In genomic region chr18:36327352-36328316, GRCh38 we compare ENCODE assay signal across 18 cellular contexts. TPM values are rescaled to one million over a fixed set of nuclear protein-coding genes. Genes with fewer than 3 reads are reported as not detected.
"Had no signal": no experiment of that assay in that cellular context is flagged by ENCODE, and none has a peak within 500 bp of the region (broad histone marks: within the 10 kb centered on the region; RNA-seq: fewer than 3 reads in every experiment).

No MANE protein-coding gene starts in this region.

- H3K27ac ChIP-seq: left lung, testis, upper lobe of right lung, VCaP had no signal

- H3K4me1 ChIP-seq: left lung, testis, upper lobe of right lung had no signal

- DNase-seq: activated CD4-positive, alpha-beta T cell treated with anti-CD3 and anti-CD28 coated beads for 1 hour; activated CD4-positive, alpha-beta T cell treated with anti-CD3 and anti-CD28 coated beads, Interleukin-2, amount 50 U/mL, for 4 hours; activated naive CD4-positive, alpha-beta T cell; activated T-cell treated with anti-CD3 and anti-CD28 coated beads for 4 hours; anterior cingulate cortex; dermis blood vessel endothelial cell; endodermal cell; hypothalamus; kidney; left lung; natural killer cell; occipital lobe; upper lobe of right lung had no signal

- H3K27me3 ChIP-seq: left lung, testis had no signal

- H3K9me3 Mint-ChIP-seq: endodermal cell; memory B cell; natural killer cell; stimulated activated naive CD8-positive, alpha-beta T cell treated with anti-CD3 and anti-CD28 coated beads, Interleukin-15, Interleukin-2, amounts not matched to agents 100 ng/mL and 50 ng/mL, for 24 hours had no signal

- H3K9me3 ChIP-seq: left lung, testis, upper lobe of right lung had no signal

- FAIRE-seq: kidney had no signal

- H3K36me3 Mint-ChIP-seq: memory B cell, natural killer cell had no signal

- ATAC-seq: left lung, natural killer cell, upper lobe of right lung had no signal

- H3K4me3 ChIP-seq: left lung, testis, upper lobe of right lung had no signal

- H3K36me3 ChIP-seq: left lung, upper lobe of right lung had no signal

- H3K27ac Mint-ChIP-seq: endodermal cell; memory B cell; natural killer cell; stimulated activated naive CD8-positive, alpha-beta T cell treated with anti-CD3 and anti-CD28 coated beads, Interleukin-15, Interleukin-2, amounts not matched to agents 100 ng/mL and 50 ng/mL, for 24 hours had no signal

- H3K4me3 Mint-ChIP-seq: endodermal cell; memory B cell; natural killer cell; stimulated activated naive CD8-positive, alpha-beta T cell treated with anti-CD3 and anti-CD28 coated beads, Interleukin-15, Interleukin-2, amounts not matched to agents 100 ng/mL and 50 ng/mL, for 24 hours had no signal

- H3K4me1 Mint-ChIP-seq: endodermal cell, memory B cell, natural killer cell had no signal

RNA-seq across cellular contexts. Expression of gene FHOD3, which starts 30.1 kb away (rescaled TPM):
- total RNA-seq: natural killer cell; T-helper 1 cell treated with Interleukin-12 subunit alpha and Interleukin-12 subunit beta and Interleukin-4 antibody, amounts not matched to agents 30 ng/mL and 1 ng/mL, for 36 hours had no signal
